In genomic region chr4:24801136-24801855, GRCh38 we compare ENCODE assay signal across 19 cellular contexts. TPM values are rescaled to one million over a fixed set of nuclear protein-coding genes. Genes with fewer than 3 reads are reported as not detected.
A peak's percentile ranks its signal among the peaks of the same experiment; 100 is the strongest.
DNase-seq lines count a peak whose midpoint lies in the region; ATAC-seq and TF ChIP-seq lines count a peak whose summit lies in the region.
"Had no signal": no experiment of that assay in that cellular context is flagged by ENCODE, and none has a peak within 500 bp of the region (broad histone marks: within the 10 kb centered on the region; RNA-seq: fewer than 3 reads in every experiment).

No MANE protein-coding gene starts in this region.

- no peak overlapping the region for H4K5ac ChIP-seq in H9 (ENCODE audit: insufficient read length, low read depth, low read length)

- no peak overlapping the region for H2AK5ac ChIP-seq in H9 (ENCODE audit: insufficient read length, low read length)

- H3K9ac ChIP-seq in H9 (ENCODE audit: extremely low read depth, insufficient read length, low read length) (no peak overlapping the region), subcutaneous abdominal adipose tissue (ENCODE audit: low read length in 5 of 5) (peak overlapping the region in 1 of 5 donors; percentile 6)

- WGBS in H9 (ENCODE audit: extremely low coverage, insufficient read length, low lambda C conversion rate) = no CpG with 5 or more reads among the region's 10 CpGs
- WGBS in esophagus muscularis mucosa = 46% methylated on average over 10 of the region's 10 CpGs

- no peak overlapping the region for H4K8ac ChIP-seq in H9 (replicated peaks; ENCODE audit: insufficient read length, low read depth, low read length)

- H3K27me3 ChIP-seq in H9 (ENCODE audit: insufficient read depth, low read length) (peaks cover 14% of the 10 kb centered on the region; the same call in 1 of the 2 replicates), esophagus muscularis mucosa (no peaks in the 10 kb centered on the region), subcutaneous abdominal adipose tissue (ENCODE audit: control insufficient read depth in 5 of 5, insufficient read depth in 4 of 5, low read length in 5 of 5) (peaks cover 0 to 15% (median 0%) of the 10 kb centered on the region in 5 donors)

- H3K14ac ChIP-seq in H9 (ENCODE audit: insufficient read depth, low read length) = no peak overlapping the region

- H3K4me2 ChIP-seq in H9 (ENCODE audit: insufficient read depth, insufficient read length, low read length) = peak overlapping the region; percentile 67

- no peak for TF ChIP-seq POLR2A in esophagus muscularis mucosa (IDR thresholded peaks at IDR 0.05; ENCODE audit: low read depth)

- H2BK120ac ChIP-seq in H9 (ENCODE audit: low read depth, low read length, poor library complexity, severe bottlenecking) = no peak overlapping the region

- no peak for DNase-seq in H9
- peak; percentile 77 for DNase-seq in esophagus muscularis mucosa (ENCODE audit: extremely low spot score)
- no peak for DNase-seq in mesothelial cell of epicardium (ENCODE audit: low spot score in 2 of 2, unreplicated experiment in 2 of 2)
- DNase-seq in NCI-H2227 treated with DMSO at 0.1 percent for 48 hours (lab: John Stamatoyannopoulos, UW) = no peak
- DNase-seq in HK-2 (ENCODE audit: unreplicated experiment) = no peak
- DNase-seq in NCI-H1436 treated with DMSO at 0.1 percent for 48 hours (lab: John Stamatoyannopoulos, UW) = no peak
- DNase-seq: activated CD4-positive, alpha-beta T cell treated with anti-CD3 and anti-CD28 coated beads for 4 hours; CD8-positive, alpha-beta memory T cell; DMS79; dorsolateral prefrontal cortex; erythroblast; NCI-H1092 treated with DMSO at 0.1 percent for 48 hours; NCI-H2081 treated with DMSO at 0.1 percent for 48 hours; NCI-H510A treated with DMSO at 0.1 percent for 48 hours; posterior cingulate gyrus; spleen had no signal

- H3K4ac ChIP-seq in H9 (ENCODE audit: low read depth, low read length) = no peak overlapping the region

- no peak overlapping the region for H2BK5ac ChIP-seq in H9 (ENCODE audit: insufficient read length, low read length)

- peaks cover 0 to 10% (median 4%) of the 10 kb centered on the region in 4 donors for H3K36me3 ChIP-seq in esophagus muscularis mucosa
- H3K36me3 ChIP-seq in subcutaneous abdominal adipose tissue (ENCODE audit: control insufficient read depth in 5 of 5, insufficient read depth in 5 of 5, low read length in 5 of 5) = no peaks in the 10 kb centered on the region
- H3K36me3 ChIP-seq: spleen had no signal

- H3K36me3 Mint-ChIP-seq in H9 (ENCODE audit: insufficient read depth in 1 of 3, low read depth in 3 of 3) = no peaks in the 10 kb centered on the region; a peak in 1 of 7 replicates
- no peaks in the 10 kb centered on the region for H3K36me3 Mint-ChIP-seq in mesothelial cell of epicardium
- H3K36me3 Mint-ChIP-seq: CD8-positive, alpha-beta memory T cell had no signal

- H3K23ac ChIP-seq in H9 (ENCODE audit: insufficient read length, low read depth, low read length) = no peak overlapping the region

- no peak overlapping the region for H2BK20ac ChIP-seq in H9 (ENCODE audit: low read depth, low read length, poor library complexity, severe bottlenecking)

- H3K4me3 ChIP-seq in esophagus muscularis mucosa = peak overlapping the region in 3 of 4 donors; percentile 33 to 52 (median 36)
- H3K4me3 ChIP-seq in subcutaneous abdominal adipose tissue (ENCODE audit: low read depth in 1 of 5, low read length in 5 of 5) = peak overlapping the region in 4 of 5 donors; percentile 27 to 57 (median 48)

- no peak overlapping the region for H3K18ac ChIP-seq in H9 (ENCODE audit: insufficient read length, low read depth, low read length)

- TF ChIP-seq EP300 in esophagus muscularis mucosa (IDR thresholded peaks at IDR 0.05) = no peak

- H3K79me2 ChIP-seq in H9 (ENCODE audit: insufficient read depth, low read length) = no peaks in the 10 kb centered on the region

- H3K4me1 Mint-ChIP-seq in H9 (peaks cover 29 to 36% of the 10 kb centered on the region in 2 experiments), mesothelial cell of epicardium (peaks cover 12% of the 10 kb centered on the region)

- H3K27ac ChIP-seq in H9 (ENCODE audit: insufficient read length, low read depth, low read length) = no peak overlapping the region
- peak overlapping the region; percentile 64 to 77 (median 68) for H3K27ac ChIP-seq in esophagus muscularis mucosa (replicated peaks in 1 of 4)
- no peak overlapping the region for H3K27ac ChIP-seq in subcutaneous abdominal adipose tissue (ENCODE audit: low read depth, low read length)
- H3K27ac ChIP-seq: spleen had no signal

- H4K91ac ChIP-seq in H9 (ENCODE audit: insufficient read length, low read depth, low read length) = no peak overlapping the region

- no peak overlapping the region for H2AFZ ChIP-seq in H9 (ENCODE audit: low read length)

- H3K23me2 ChIP-seq in H9 (ENCODE audit: insufficient read length, low read depth, low read length, poor library complexity, severe bottlenecking) = peaks cover 9% of the 10 kb centered on the region

- H3K79me1 ChIP-seq in H9 (ENCODE audit: insufficient read depth, low read depth, low read length, poor library complexity, severe bottlenecking) = no peaks in the 10 kb centered on the region

- no peak overlapping the region; a peak in 1 of 7 replicates for H3K27ac Mint-ChIP-seq in H9
- H3K27ac Mint-ChIP-seq in mesothelial cell of epicardium = no peak overlapping the region
- H3K27ac Mint-ChIP-seq: activated T-helper 2 cell treated with anti-CD3 and anti-CD28 coated beads, Interferon-gamma antibody, Interleukin-2, Interleukin-4, amounts not matched to agents 10 μg/mL and 5 μg/mL and 100 μg/mL, durations not matched to agents 14 hours and 24 hours and 36 hours; CD8-positive, alpha-beta memory T cell had no signal

- no peak overlapping the region for H2BK12ac ChIP-seq in H9 (ENCODE audit: insufficient read length, low read depth, low read length)

- no peak for TF ChIP-seq CTCF in H9 (conservative IDR thresholded peaks at IDR 0.05)
- TF ChIP-seq CTCF in esophagus muscularis mucosa (IDR thresholded peaks at IDR 0.05) = no peak
- TF ChIP-seq CTCF in mesothelial cell of epicardium (IDR thresholded peaks at IDR 0.05; ENCODE audit: unreplicated experiment) = no peak

- H3K9me3 Mint-ChIP-seq in H9 (peaks cover 0 to 4% of the 10 kb centered on the region in 2 experiments; a peak in 1 of 5 replicates), mesothelial cell of epicardium (no peaks in the 10 kb centered on the region)
- H3K9me3 Mint-ChIP-seq: activated T-helper 2 cell treated with anti-CD3 and anti-CD28 coated beads, Interferon-gamma antibody, Interleukin-2, Interleukin-4, amounts not matched to agents 10 μg/mL and 5 μg/mL and 100 μg/mL, durations not matched to agents 14 hours and 24 hours and 36 hours had no signal

- H4K20me1 ChIP-seq in H9 (ENCODE audit: control insufficient read depth, insufficient read depth, insufficient read length) = no peaks in the 10 kb centered on the region

- no peaks in the 10 kb centered on the region for H3K9me3 ChIP-seq in H9 (ENCODE audit: control insufficient read depth, low read depth, low read length)
- H3K9me3 ChIP-seq in esophagus muscularis mucosa = no peaks in the 10 kb centered on the region
- no peaks in the 10 kb centered on the region for H3K9me3 ChIP-seq in subcutaneous abdominal adipose tissue (ENCODE audit: control insufficient read depth in 5 of 5, low read length in 5 of 5)
- H3K9me3 ChIP-seq: spleen had no signal

- H3T11ph ChIP-seq in H9 (ENCODE audit: low read length) = no peak overlapping the region

- no peak overlapping the region for H3K56ac ChIP-seq in H9 (ENCODE audit: insufficient read length, low read depth, low read length)

- intact Hi-C loops in esophagus muscularis mucosa (cut with DNase I) = no loop called here

- peaks cover 5% of the 10 kb centered on the region; the same call in 1 of the 2 replicates for H3K4me1 ChIP-seq in H9 (ENCODE audit: insufficient read depth, low read length)
- H3K4me1 ChIP-seq in esophagus muscularis mucosa = peaks cover 27 to 86% (median 75%) of the 10 kb centered on the region in 4 donors
- H3K4me1 ChIP-seq in subcutaneous abdominal adipose tissue (ENCODE audit: control insufficient read depth in 5 of 5, insufficient read depth in 5 of 5, low read length in 5 of 5) = peaks cover 4 to 33% (median 27%) of the 10 kb centered on the region in 5 donors

- H3K4me3 Mint-ChIP-seq in H9 = peak overlapping the region; percentile 65 to 74
- peak overlapping the region; percentile 52 for H3K4me3 Mint-ChIP-seq in mesothelial cell of epicardium
- H3K4me3 Mint-ChIP-seq: CD8-positive, alpha-beta memory T cell had no signal

- no peak overlapping the region for H2BK15ac ChIP-seq in H9 (ENCODE audit: low read depth, low read length)

- H3K27me3 Mint-ChIP-seq in H9 (ENCODE audit: low read depth) (peaks cover 68% of the 10 kb centered on the region), mesothelial cell of epicardium (ENCODE audit: low read depth) (peaks cover 58% of the 10 kb centered on the region)

- no peak for ATAC-seq in HG03108 (IDR thresholded peaks at IDR 0.05; ENCODE audit: unreplicated experiment)

RNA-seq across cellular contexts. Expression of gene SOD3, which starts 5.9 kb away (rescaled TPM):
- 2.9 and 3.3 TPM in 2 replicates for total RNA-seq in H9 (2021)
- total RNA-seq in esophagus muscularis mucosa = 1,000 to 10,000 TPM in 1 of 4 donors, 100 to 1,000 TPM in 3; 404 to 1,012 (median 570) TPM
- 5.7 to 6.5 TPM (median 5.8 TPM) in 3 replicates for total RNA-seq in mesothelial cell of epicardium
- total RNA-seq: activated T-helper 2 cell treated with anti-CD3 and anti-CD28 coated beads, Interferon-gamma antibody, Interleukin-2, Interleukin-4, amounts not matched to agents 10 μg/mL and 5 μg/mL and 100 μg/mL, durations not matched to agents 14 hours and 24 hours and 36 hours; CD8-positive, alpha-beta memory T cell had no signal

Comparison
In these comparisons a context has a peak if more than half of its experiments do, and no peak if none do; other contexts are left out.
1. H3K27ac ChIP-seq: peak in esophagus muscularis mucosa (4 of 4); none in H9 (single experiment) and subcutaneous abdominal adipose tissue (single experiment).
2. RNA of gene SOD3, which starts 5.9 kb away (total RNA-seq): 404 to 1,012 TPM in esophagus muscularis mucosa; 5.7 to 6.5 TPM in mesothelial cell of epicardium and 2.9 to 3.3 TPM in H9; every median in the first group is over 10 times any median in the second.